Comparison of ENCODE assay signal across 20 cellular contexts in genomic region chr3:190825389-190826016, GRCh38. TPM values are rescaled to one million over a fixed set of nuclear protein-coding genes. Genes with fewer than 3 reads are reported as not detected.
"Had no signal": no experiment of that assay in that cellular context is flagged by ENCODE, and none has a peak within 500 bp of the region (broad histone marks: within the 10 kb centered on the region; RNA-seq: fewer than 3 reads in every experiment).

No MANE protein-coding gene starts in this region.

- DNase-seq: activated CD4-positive, alpha-beta memory T cell treated with anti-CD3 and anti-CD28 coated beads for 36 hours; activated CD4-positive, alpha-beta T cell treated with anti-CD3 and anti-CD28 coated beads for 1 hour; activated gamma-delta T cell; activated T-cell treated with anti-CD3 and anti-CD28 coated beads, Interleukin-2, amount 50 U/mL, for 48 hours; effector CD4-positive, alpha-beta T cell; head of caudate nucleus; mammary epithelial cell; mucosa of descending colon; natural killer cell; occipital lobe; stimulated activated CD4-positive, alpha-beta T cell treated with anti-CD3 and anti-CD28 coated beads, Interleukin-2, amount 100 ng/mL, for 24 hours; stimulated activated naive B cell treated with anti-CD40 and anti-IgM and Interleukin-4, amounts not matched to agents 10 μg/mL and 1 μg/mL and 100 μg/mL, for 72 hours; substantia nigra; trophoblast cell had no signal

- ATAC-seq: mucosa of descending colon; natural killer cell; stimulated activated naive B cell treated with anti-CD40 and anti-IgM and Interleukin-4, amounts not matched to agents 10 μg/mL and 1 μg/mL and 100 μg/mL, for 72 hours had no signal

- H3K4me1 Mint-ChIP-seq: natural killer cell; stimulated activated naive B cell treated with anti-CD40 and anti-IgM and Interleukin-4, amounts not matched to agents 10 μg/mL and 1 μg/mL and 100 μg/mL, for 72 hours had no signal

- H3K36me3 ChIP-seq: cardiac muscle cell, right lobe of liver had no signal

- H3K36me3 Mint-ChIP-seq: activated CD4-positive, alpha-beta memory T cell treated with anti-CD3 and anti-CD28 coated beads for 36 hours; activated naive CD8-positive, alpha-beta T cell; natural killer cell; stimulated activated naive B cell treated with anti-CD40 and anti-IgM and Interleukin-4, amounts not matched to agents 10 μg/mL and 1 μg/mL and 100 μg/mL, for 72 hours had no signal

- H3K9me3 ChIP-seq: mucosa of descending colon, right lobe of liver had no signal

- H3K9me3 Mint-ChIP-seq: activated CD4-positive, alpha-beta memory T cell treated with anti-CD3 and anti-CD28 coated beads for 36 hours had no signal

- H3K4me3 Mint-ChIP-seq: activated CD4-positive, alpha-beta memory T cell treated with anti-CD3 and anti-CD28 coated beads for 36 hours; activated naive CD8-positive, alpha-beta T cell; natural killer cell; stimulated activated naive B cell treated with anti-CD40 and anti-IgM and Interleukin-4, amounts not matched to agents 10 μg/mL and 1 μg/mL and 100 μg/mL, for 72 hours had no signal

- H3K27ac ChIP-seq: cardiac muscle cell, right lobe of liver had no signal

- H3K27me3 Mint-ChIP-seq: activated CD4-positive, alpha-beta memory T cell treated with anti-CD3 and anti-CD28 coated beads for 36 hours; stimulated activated naive B cell treated with anti-CD40 and anti-IgM and Interleukin-4, amounts not matched to agents 10 μg/mL and 1 μg/mL and 100 μg/mL, for 72 hours had no signal

- H3K4me3 ChIP-seq: cardiac muscle cell, mucosa of descending colon, right lobe of liver had no signal

RNA-seq across cellular contexts. Expression of gene GMNC, which starts 37.0 kb away (rescaled TPM):
- total RNA-seq: activated CD4-positive, alpha-beta memory T cell treated with anti-CD3 and anti-CD28 coated beads for 36 hours; cardiac muscle cell; endothelial cell of umbilical vein; mucosa of descending colon; natural killer cell; progenitor cell of endocrine pancreas; T-helper 2 cell treated with Interferon-gamma antibody and Interleukin-4, amounts not matched to agents 100 ng/mL and 5 ng/mL, for 36 hours had no signal
